ENCODE assay signal across 13 cellular contexts in genomic region chr10:78203915-78204818, GRCh38.
DNase-seq lines count a peak whose midpoint lies in the region; TF ChIP-seq lines count a peak whose summit lies in the region.
"Had no signal": no experiment of that assay in that cellular context is flagged by ENCODE, and none has a peak within 500 bp of the region (broad histone marks: within the 10 kb centered on the region; RNA-seq: fewer than 3 reads in every experiment).

No MANE protein-coding gene starts in this region.

- H3K27ac Mint-ChIP-seq in brain = peak overlapping the region; percentile 31 to 73 (median 59)
- H3K27ac Mint-ChIP-seq: stimulated activated naive CD8-positive, alpha-beta T cell treated with anti-CD3 and anti-CD28 coated beads, Interleukin-15, Interleukin-2, amounts not matched to agents 100 ng/mL and 50 ng/mL, for 24 hours had no signal

- H3K4me1 Mint-ChIP-seq in brain = peaks cover 52% of the 10 kb centered on the region

- no peak overlapping the region for H3K4me3 ChIP-seq in retinal pigment epithelial cell (ENCODE audit: low read length)
- H3K4me3 ChIP-seq: gastroesophageal sphincter had no signal

- no peak overlapping the region for H3K27ac ChIP-seq in substantia nigra (ENCODE audit: low read depth, low read length, poor library complexity, severe bottlenecking)
- H3K27ac ChIP-seq: gastroesophageal sphincter had no signal

- H3K36me3 Mint-ChIP-seq in brain = no peaks in the 10 kb centered on the region

- DNase-seq in GM03348 (ENCODE audit: low spot score) (peak; percentile 29), NCI-H2107 (lab: John Stamatoyannopoulos, UW) (peak; percentile 55), retinal pigment epithelial cell (ENCODE audit: low read depth) (peak; percentile 24), Ammon's horn (ENCODE audit: low spot score) (no peak), GF-D8 (lab: John Stamatoyannopoulos, UW) (no peak), substantia nigra (lab: John Stamatoyannopoulos, UW) (no peak)
- DNase-seq: activated CD8-positive, alpha-beta memory T cell treated with anti-CD3 and anti-CD28 coated beads, Interleukin-2, amount 50 U/mL, for 48 hours; caudate nucleus; NCI-H1694 treated with DMSO at 0.1 percent for 48 hours; T-helper 2 cell had no signal

- no peaks in the 10 kb centered on the region for H3K9me3 Mint-ChIP-seq in brain
- H3K9me3 Mint-ChIP-seq: stimulated activated naive CD8-positive, alpha-beta T cell treated with anti-CD3 and anti-CD28 coated beads, Interleukin-15, Interleukin-2, amounts not matched to agents 100 ng/mL and 50 ng/mL, for 24 hours had no signal

- H3K4me3 Mint-ChIP-seq in brain = no peak overlapping the region
- H3K4me3 Mint-ChIP-seq: stimulated activated naive CD8-positive, alpha-beta T cell treated with anti-CD3 and anti-CD28 coated beads, Interleukin-15, Interleukin-2, amounts not matched to agents 100 ng/mL and 50 ng/mL, for 24 hours had no signal

- H3K27me3 Mint-ChIP-seq in brain = no peaks in the 10 kb centered on the region
- H3K27me3 Mint-ChIP-seq: stimulated activated naive CD8-positive, alpha-beta T cell treated with anti-CD3 and anti-CD28 coated beads, Interleukin-15, Interleukin-2, amounts not matched to agents 100 ng/mL and 50 ng/mL, for 24 hours had no signal

- no peak for TF ChIP-seq CTCF in brain (conservative IDR thresholded peaks at IDR 0.05)
- no peak for TF ChIP-seq CTCF in retinal pigment epithelial cell (conservative IDR thresholded peaks at IDR 0.05; ENCODE audit: low read depth, low read length)

Comparison
In these comparisons a context has a peak if more than half of its experiments do, and no peak if none do; other contexts are left out.
1. DNase-seq: peak in GM03348 (single experiment), NCI-H2107 (single experiment) and retinal pigment epithelial cell (single experiment); none in Ammon's horn (single experiment), GF-D8 (single experiment) and substantia nigra (0 of 49).